ENCODE assay signal across 32 cellular contexts in the genomic region with DNA sequence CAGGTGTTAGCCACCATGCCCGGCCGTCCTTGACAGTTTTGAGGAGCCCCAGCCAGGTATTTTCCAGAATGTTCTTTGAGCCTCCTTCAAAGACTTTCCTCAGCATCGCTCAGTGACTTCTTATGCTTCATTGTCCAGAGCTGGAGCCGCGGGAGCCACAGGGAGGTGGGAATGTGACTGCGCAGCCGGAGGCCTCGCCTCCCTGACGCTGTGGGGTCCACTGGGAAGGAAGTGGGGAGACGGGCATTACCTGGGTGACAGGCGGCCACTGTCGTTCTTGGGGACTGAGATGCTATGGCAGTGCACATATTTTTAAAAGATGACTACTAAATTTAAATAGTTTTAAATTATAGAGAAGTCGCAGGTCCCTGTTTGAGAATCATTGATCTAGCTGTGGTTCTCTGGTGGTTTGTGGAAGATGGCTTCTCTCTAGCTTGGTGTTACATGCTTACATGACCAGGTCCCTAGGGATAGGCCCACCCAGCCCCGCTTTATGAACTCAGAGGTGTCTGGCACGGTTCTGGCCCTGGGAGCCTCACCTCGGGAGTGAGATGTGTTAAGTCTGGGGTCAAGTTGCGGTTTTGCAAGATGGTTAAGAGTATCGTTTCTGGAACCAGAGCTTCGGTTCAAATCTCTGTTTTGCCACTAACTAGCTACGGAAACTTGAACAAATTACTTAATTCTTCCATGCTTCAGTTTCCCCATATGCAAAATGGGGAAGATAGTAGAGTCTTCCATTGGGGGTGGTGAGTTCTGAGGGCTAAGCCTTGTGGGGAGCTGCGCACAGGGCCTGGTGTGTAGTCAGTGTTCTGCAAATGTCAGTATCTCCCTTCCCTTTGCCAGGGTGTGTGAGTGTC. TPM values are rescaled to one million over a fixed set of nuclear protein-coding genes. Genes with fewer than 3 reads are reported as not detected.
"Had no signal": no experiment of that assay in that cellular context is flagged by ENCODE, and none has a peak within 500 bp of the region (broad histone marks: within the 10 kb centered on the region; RNA-seq: fewer than 3 reads in every experiment).

No MANE protein-coding gene starts in this region.

- H3K27ac Mint-ChIP-seq: effector memory CD8-positive, alpha-beta T cell; natural killer cell treated with Interleukin-12 subunit alpha and Interleukin-12 subunit beta and Interleukin-15 and Interleukin-18, amount 100 ng/mL, for 72 hours had no signal

- H3K9me3 Mint-ChIP-seq: effector memory CD8-positive, alpha-beta T cell; natural killer cell treated with Interleukin-12 subunit alpha and Interleukin-12 subunit beta and Interleukin-15 and Interleukin-18, amount 100 ng/mL, for 72 hours had no signal

- H3K27me3 ChIP-seq: left lung, right atrium auricular region, upper lobe of left lung, uterus had no signal

- H3K27ac ChIP-seq: esophagus squamous epithelium, heart right ventricle, left lung, parathyroid adenoma, prostate gland, right atrium auricular region, thoracic aorta, tibial nerve, upper lobe of left lung, uterus had no signal

- H3K4me3 Mint-ChIP-seq: effector memory CD8-positive, alpha-beta T cell; memory B cell; naive B cell; natural killer cell treated with Interleukin-12 subunit alpha and Interleukin-12 subunit beta and Interleukin-15 and Interleukin-18, amount 100 ng/mL, for 72 hours; neural crest cell had no signal

- H3K4me1 ChIP-seq: esophagus squamous epithelium, heart right ventricle, left lung, parathyroid adenoma, prostate gland, right atrium auricular region, tibial nerve, upper lobe of left lung, uterus had no signal

- ATAC-seq: effector memory CD8-positive, alpha-beta T cell; heart right ventricle; left cardiac atrium; left lung; natural killer cell treated with Interleukin-12 subunit alpha and Interleukin-12 subunit beta and Interleukin-15 and Interleukin-18, amount 100 ng/mL, for 72 hours; sciatic nerve had no signal

- H3K36me3 Mint-ChIP-seq: memory B cell; natural killer cell treated with Interleukin-12 subunit alpha and Interleukin-12 subunit beta and Interleukin-15 and Interleukin-18, amount 100 ng/mL, for 72 hours had no signal

- H3K9me3 ChIP-seq: esophagus squamous epithelium, heart right ventricle, left lung, prostate gland, right atrium auricular region, thoracic aorta, tibial nerve, upper lobe of left lung, uterus had no signal

- H3K4me1 Mint-ChIP-seq: naive B cell had no signal

- H3K4me3 ChIP-seq: esophagus squamous epithelium, heart right ventricle, left lung, lung, prostate gland, right atrium auricular region, smooth muscle cell, thoracic aorta, tibial nerve, upper lobe of left lung, uterus had no signal

- DNase-seq: cortex of kidney; effector memory CD8-positive, alpha-beta T cell; erythroblast; esophagus squamous epithelium; foreskin melanocyte; glutamatergic neuron; heart right ventricle; hippocampal formation; left cardiac atrium; left lung; naive B cell; stimulated activated CD4-positive, alpha-beta T cell treated with anti-CD3 and anti-CD28 coated beads, Interleukin-12 subunit alpha, Interleukin-12 subunit beta, amount 100 ng/mL, for 4 hours; stimulated activated CD4-positive, alpha-beta T cell treated with anti-CD3 and anti-CD28 coated beads, Interleukin-1b, Interleukin-23, amount 100 ng/mL, for 48 hours; stimulated activated CD4-positive, alpha-beta T cell treated with anti-CD3 and anti-CD28 coated beads, Interleukin-4, amount 100 ng/mL, for 1 hour; stimulated activated CD8-positive, alpha-beta memory T cell treated with anti-CD3 and anti-CD28 coated beads, Interleukin-4, amount 100 ng/mL, for 48 hours; stimulated activated naive CD4-positive, alpha-beta T cell; upper lobe of left lung; uterus had no signal

- H3K36me3 ChIP-seq: esophagus squamous epithelium, heart right ventricle, prostate gland, right atrium auricular region, thoracic aorta, tibial nerve, uterus had no signal

RNA-seq across cellular contexts. Expression of gene ATP2C2, which starts 53.0 kb away (rescaled TPM):
- total RNA-seq: dermis microvascular lymphatic vessel endothelial cell; heart right ventricle; left cardiac atrium; mononuclear cell; natural killer cell treated with Interleukin-12 subunit alpha and Interleukin-12 subunit beta and Interleukin-15 and Interleukin-18, amount 100 ng/mL, for 72 hours; osteoblast; right atrium auricular region; tibial nerve had no signal
